8 cellular contexts compared by ENCODE assay signal in genomic region chr1:153775432-153776311, GRCh38. TPM values are rescaled to one million over a fixed set of nuclear protein-coding genes. Genes with fewer than 3 reads are reported as not detected.
A peak's percentile ranks its signal among the peaks of the same experiment; 100 is the strongest.
DNase-seq lines count a peak whose midpoint lies in the region; ATAC-seq and TF ChIP-seq lines count a peak whose summit lies in the region.

No MANE protein-coding gene starts in this region.

- peaks cover 27% of the 10 kb centered on the region for H3K4me1 Mint-ChIP-seq in activated CD4-positive, alpha-beta T cell treated with anti-CD3 and anti-CD28 coated beads, Interleukin-2, amount 10 ng/mL, durations not matched to agents 24 days and 14 days

- H3K4me3 Mint-ChIP-seq in activated CD4-positive, alpha-beta T cell treated with anti-CD3 and anti-CD28 coated beads, Interleukin-2, amount 10 ng/mL, durations not matched to agents 24 days and 14 days = peak overlapping the region; percentile 84

- no peaks in the 10 kb centered on the region for H3K9me3 Mint-ChIP-seq in activated CD4-positive, alpha-beta T cell treated with anti-CD3 and anti-CD28 coated beads, Interleukin-2, amount 10 ng/mL, durations not matched to agents 24 days and 14 days

- DNase-seq in NCI-H2171 treated with DMSO at 0.1 percent for 48 hours (lab: John Stamatoyannopoulos, UW) (peak; percentile 88), dorsolateral prefrontal cortex (peak in 5 of 10 donors; percentile 42 to 72 (median 50)), lung (ENCODE audit: low spot score) (peak; percentile 79), SW 1271 (lab: John Stamatoyannopoulos, UW) (no peak)
- peak; percentile 89 for DNase-seq in activated CD4-positive, alpha-beta T cell treated with anti-CD3 and anti-CD28 coated beads, Interleukin-2, amount 10 ng/mL, durations not matched to agents 24 days and 14 days
- DNase-seq in stimulated activated CD8-positive, alpha-beta memory T cell treated with anti-CD3 and anti-CD28 coated beads, Interleukin-15, amount 100 ng/mL, for 1 hour (ENCODE audit: low read depth) = peak; percentile 35

- H3K9me3 ChIP-seq in ES-I3 (ENCODE audit: control insufficient read depth, insufficient read depth, low read length) (no peaks in the 10 kb centered on the region), lung (ENCODE audit: control insufficient read depth in 2 of 2, insufficient read depth in 1 of 2, low read length in 1 of 2) (peaks cover 0 to 2% of the 10 kb centered on the region in 2 donors)

- H3K36me3 ChIP-seq in ES-I3 (ENCODE audit: insufficient read depth, low read length) (no peaks in the 10 kb centered on the region), lung (ENCODE audit: control insufficient read depth in 2 of 2, insufficient read depth in 2 of 2, low read length in 2 of 2) (peaks cover 2 to 25% of the 10 kb centered on the region in 2 donors)

- H3K27ac ChIP-seq in dorsolateral prefrontal cortex (peak overlapping the region; percentile 5 to 92 (median 82)), lung (ENCODE audit: low read depth in 1 of 2, low read length in 1 of 2) (peak overlapping the region; percentile 56 to 86)

- H3K27ac Mint-ChIP-seq in activated CD4-positive, alpha-beta T cell treated with anti-CD3 and anti-CD28 coated beads, Interleukin-2, amount 10 ng/mL, durations not matched to agents 24 days and 14 days = peak overlapping the region; percentile 74

- intact Hi-C loops in activated CD4-positive, alpha-beta T cell treated with anti-CD3 and anti-CD28 coated beads, Interleukin-2, amount 10 ng/mL, durations not matched to agents 24 days and 14 days (cut with micrococcal nuclease) = loop anchor here (1.0 kb wide), 1 partner anchor 8 kb away; no protein-coding TSS in a partner anchor
- intact Hi-C loops in dorsolateral prefrontal cortex (cut with DNase I) = loop anchor here in 1 of 2 donors (2.0 to 10.0 kb wide), 2 partner anchors 47 to 101 kb away; partner anchors contain the start of genes ILF2, INTS3 and NPR1

- WGBS in lung, 2 donors = 0% methylated on average over 82 to 83 of the region's 83 CpGs

- H3K4me3 ChIP-seq in dorsolateral prefrontal cortex = peak overlapping the region; percentile 54 to 90 (median 74)
- H3K4me3 ChIP-seq in lung = peak overlapping the region; percentile 79

- no peaks in the 10 kb centered on the region for H3K27me3 ChIP-seq in dorsolateral prefrontal cortex
- H3K27me3 ChIP-seq in lung (ENCODE audit: control insufficient read depth, insufficient read depth) = no peaks in the 10 kb centered on the region

- TF ChIP-seq CTCF in dorsolateral prefrontal cortex (IDR thresholded peaks at IDR 0.05 in 54 of 56, conservative IDR thresholded peaks at IDR 0.05 in 2 of 56; ENCODE audit: low read depth in 1 of 56, partially characterized antibody in 56 of 56) (peak in 2 of 56 donors; percentile 2 to 12), lung (IDR thresholded peaks at IDR 0.05; ENCODE audit: control extremely low read depth, extremely low read depth) (no peak)

- peaks cover 6% of the 10 kb centered on the region for H3K4me1 ChIP-seq in ES-I3 (ENCODE audit: insufficient read depth, low read length)
- peaks cover 11 to 29% of the 10 kb centered on the region in 2 donors for H3K4me1 ChIP-seq in lung (ENCODE audit: control insufficient read depth in 2 of 2, insufficient read depth in 2 of 2, low read length in 2 of 2)

- H3K9ac ChIP-seq in ES-I3 (ENCODE audit: low read depth, low read length) = peak overlapping the region; percentile 96

- no peaks in the 10 kb centered on the region for H3K27me3 Mint-ChIP-seq in activated CD4-positive, alpha-beta T cell treated with anti-CD3 and anti-CD28 coated beads, Interleukin-2, amount 10 ng/mL, durations not matched to agents 24 days and 14 days

- H3K36me3 Mint-ChIP-seq in activated CD4-positive, alpha-beta T cell treated with anti-CD3 and anti-CD28 coated beads, Interleukin-2, amount 10 ng/mL, durations not matched to agents 24 days and 14 days (ENCODE audit: low read depth) = peaks cover 17% of the 10 kb centered on the region

- ATAC-seq in HG02852 (IDR thresholded peaks at IDR 0.05; ENCODE audit: unreplicated experiment) = peak; percentile 48
- ATAC-seq in lung (ENCODE audit: insufficient read depth, low FRiP score) = peak; percentile 55

RNA-seq across cellular contexts. Expression of gene SLC27A3, which starts 0.5 kb away (rescaled TPM):
- 10.0 and 10.3 TPM in 2 replicates for total RNA-seq in activated CD4-positive, alpha-beta T cell treated with anti-CD3 and anti-CD28 coated beads, Interleukin-2, amount 10 ng/mL, durations not matched to agents 24 days and 14 days
- 10 to 100 TPM in 118 of 120 experiments, 1 to 10 TPM in 2; 8.6 to 41.4 (median 19.7) TPM for total RNA-seq in dorsolateral prefrontal cortex
- 100 to 1,000 TPM in 1 of 2 donors, 10 to 100 TPM in 1; 15.8 to 162 TPM for total RNA-seq in lung
- polyA plus RNA-seq in lung = 100 to 1,000 TPM in 1 of 2 donors, 10 to 100 TPM in 1; 53.9 to 223 TPM

RNA-seq across cellular contexts. Expression of gene INTS3, which starts 47.8 kb away (rescaled TPM):
- 63.1 and 64.8 TPM in 2 replicates for total RNA-seq in activated CD4-positive, alpha-beta T cell treated with anti-CD3 and anti-CD28 coated beads, Interleukin-2, amount 10 ng/mL, durations not matched to agents 24 days and 14 days
- total RNA-seq in dorsolateral prefrontal cortex (100 to 1,000 TPM in 2 of 120 experiments, 10 to 100 TPM in 118; 56.8 to 103 (median 74.9) TPM), lung (10 to 100 TPM; 63.5 to 70.4 TPM)
- polyA plus RNA-seq in lung = 10 to 100 TPM; 31.3 to 38.6 TPM

Comparison
In these comparisons a context has a peak if more than half of its experiments do, and no peak if none do; other contexts are left out.
1. DNase-seq: peak in NCI-H2171 treated with DMSO at 0.1 percent for 48 hours (single experiment), activated CD4-positive, alpha-beta T cell treated with anti-CD3 and anti-CD28 coated beads, Interleukin-2, amount 10 ng/mL, durations not matched to agents 24 days and 14 days (single experiment), lung (single experiment) and stimulated activated CD8-positive, alpha-beta memory T cell treated with anti-CD3 and anti-CD28 coated beads, Interleukin-15, amount 100 ng/mL, for 1 hour (single experiment); none in SW 1271 (0 of 2).